ENCODE assay signal across 13 cellular contexts in genomic region chr3:18558526-18558925, GRCh38.
"Had no signal": no experiment of that assay in that cellular context is flagged by ENCODE, and none has a peak within 500 bp of the region (broad histone marks: within the 10 kb centered on the region; RNA-seq: fewer than 3 reads in every experiment).

No MANE protein-coding gene starts in this region.

- H3K4me1 ChIP-seq: right atrium auricular region had no signal

- H3K4me3 ChIP-seq: body of pancreas, heart left ventricle, right atrium auricular region, skin epidermis, thoracic aorta had no signal

- H3K27ac ChIP-seq: body of pancreas, heart left ventricle, right atrium auricular region, skin epidermis, thoracic aorta had no signal

- ATAC-seq: heart left ventricle had no signal

- H3K36me3 ChIP-seq: heart left ventricle, right atrium auricular region, thoracic aorta had no signal

- H3K27me3 ChIP-seq: body of pancreas, heart left ventricle, right atrium auricular region had no signal

- DNase-seq: activated CD4-positive, alpha-beta T cell treated with anti-CD3 and anti-CD28 coated beads for 4 hours; activated effector memory CD4-positive, alpha-beta T cell treated with anti-CD3 and anti-CD28 coated beads, Interleukin-2, amount 50 U/mL, for 16 hours; body of pancreas; effector memory CD4-positive, alpha-beta T cell; heart left ventricle; mammary epithelial cell; naive thymus-derived CD8-positive, alpha-beta T cell; nucleus accumbens; stimulated activated naive CD4-positive, alpha-beta T cell treated with Interleukin-2 at 50 U/mL for 16 hours; T-helper 9 cell had no signal

- H3K9me3 ChIP-seq: body of pancreas, heart left ventricle, right atrium auricular region, thoracic aorta had no signal

- H3K27me3 Mint-ChIP-seq: naive thymus-derived CD8-positive, alpha-beta T cell had no signal
